ENCODE assay signal across 8 cellular contexts in the genomic region with DNA sequence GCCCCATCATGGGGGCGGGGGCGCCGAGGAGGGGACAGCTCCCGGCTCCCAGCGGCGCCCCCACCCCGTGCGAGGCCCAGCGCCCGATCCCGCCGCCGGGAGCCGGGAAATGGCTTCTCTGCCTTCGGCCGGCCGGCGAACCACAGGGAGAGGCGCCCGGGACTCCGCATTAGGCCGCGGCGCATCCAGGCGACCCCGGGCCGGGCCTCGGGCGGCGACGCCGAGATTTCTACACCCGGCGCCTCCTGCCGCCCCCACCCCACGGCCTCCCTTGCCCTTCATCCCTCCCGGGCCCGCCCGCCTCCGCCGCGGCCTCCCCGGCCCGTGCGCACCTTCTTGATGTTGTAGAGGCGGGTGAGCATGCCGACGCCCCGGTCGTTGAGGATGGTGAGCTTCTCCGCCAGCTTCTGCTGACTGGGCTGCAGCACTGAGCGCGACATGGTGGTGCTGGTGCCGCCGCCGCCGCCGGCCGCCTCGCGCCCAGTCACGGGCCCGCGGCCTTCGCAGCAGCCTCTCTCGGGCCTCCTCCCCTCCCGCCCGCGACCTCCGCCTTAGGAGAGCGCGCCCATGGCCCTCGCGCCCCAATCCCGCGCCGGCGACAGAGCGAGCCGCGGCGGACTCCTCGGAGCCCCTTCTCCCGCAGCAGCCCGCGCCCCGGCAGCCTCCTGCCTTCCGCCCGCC. TPM values are rescaled to one million over a fixed set of nuclear protein-coding genes. Genes with fewer than 3 reads are reported as not detected.
DNase-seq lines count a peak whose midpoint lies in the region; ATAC-seq, FAIRE-seq and TF ChIP-seq lines count a peak whose summit lies in the region.

No MANE protein-coding gene starts in this region.

- peak; percentile 18 for DNase-seq in D721Med (ENCODE audit: insufficient read length, low spot score)
- peak; percentile 51 for DNase-seq in WTC11 (ENCODE audit: low spot score)
- DNase-seq in dorsolateral prefrontal cortex, result peak in 8 of 10 donors; percentile 14 to 71 (median 48)
- peak; percentile 29 for DNase-seq in lung (ENCODE audit: low spot score)
- DNase-seq in stimulated activated CD8-positive, alpha-beta memory T cell treated with anti-CD3 and anti-CD28 coated beads, Interleukin-15, amount 100 ng/mL, for 4 hours (ENCODE audit: low read depth in 2 of 2), result peak; percentile 0 to 1
- DNase-seq in SIG-M5 treated with dmso at 0.1 percent for 504 hours (lab: John Stamatoyannopoulos, UW; ENCODE audit: unreplicated experiment), result no peak

- CTCF ChIA-PET in WTC11 (lab: Charles Lee), result interaction anchor here (1.0 to 1.4 kb wide), 2 partner anchors 33 to 41 kb away, joined by 4 to 6 read pairs; a partner anchor contains a TSS

- peak overlapping the region; percentile 91 for H3K4me3 Mint-ChIP-seq in WTC11

- POLR2A ChIA-PET in WTC11 (lab: Charles Lee), result interaction anchor here (0.6 kb wide), 2 partner anchors 41 to 87 kb away, joined by 3 read pairs; no protein-coding TSS in a partner anchor

- H3K9me3 ChIP-seq in lung (ENCODE audit: control insufficient read depth in 2 of 2, insufficient read depth in 1 of 2, low read length in 1 of 2), result no peaks in the 10 kb centered on the region

- peak overlapping the region; percentile 58 to 99 (median 95) for H3K27ac ChIP-seq in dorsolateral prefrontal cortex
- peak overlapping the region; percentile 96 to 100 for H3K27ac ChIP-seq in lung (ENCODE audit: low read depth in 1 of 2, low read length in 1 of 2)

- no peaks in the 10 kb centered on the region for H3K36me3 Mint-ChIP-seq in WTC11

- no peaks in the 10 kb centered on the region for H3K36me3 ChIP-seq in lung (ENCODE audit: control insufficient read depth in 2 of 2, insufficient read depth in 2 of 2, low read length in 2 of 2)

- H3K27me3 Mint-ChIP-seq in WTC11 (ENCODE audit: low read depth), result no peaks in the 10 kb centered on the region

- intact Hi-C loops in dorsolateral prefrontal cortex (cut with DNase I), result loop anchor here (2.0 to 5.0 kb wide), 3 partner anchors 41 to 277 kb away; a partner anchor contains a TSS

- peak overlapping the region; percentile 52 to 93 (median 81) for H3K4me3 ChIP-seq in dorsolateral prefrontal cortex
- peak overlapping the region; percentile 74 for H3K4me3 ChIP-seq in lung

- H3K27ac Mint-ChIP-seq in WTC11, result peak overlapping the region; percentile 92; the same call in 1 of the 2 replicates

- 1% methylated on average over 70 to 89 of the region's 89 CpGs for WGBS in lung, 2 donors

- H3K9me3 Mint-ChIP-seq in WTC11, result no peaks in the 10 kb centered on the region

- H3K4me1 Mint-ChIP-seq in WTC11, result peaks cover 51% of the 10 kb centered on the region

- H3K27me3 ChIP-seq in dorsolateral prefrontal cortex (no peaks in the 10 kb centered on the region), lung (ENCODE audit: control insufficient read depth, insufficient read depth) (no peaks in the 10 kb centered on the region)

- peak; percentile 43 for ATAC-seq in GM19438 (IDR thresholded peaks at IDR 0.05; ENCODE audit: low read depth, unreplicated experiment)
- peak; percentile 29 for ATAC-seq in HG03457 (IDR thresholded peaks at IDR 0.05; ENCODE audit: unreplicated experiment)
- peak; percentile 35 for ATAC-seq in WTC11
- ATAC-seq in lung (ENCODE audit: insufficient read depth, low FRiP score), result peak; percentile 62

- TF ChIP-seq CTCF in D721Med (IDR thresholded peaks at IDR 0.05; ENCODE audit: insufficient read depth, missing control alignments) (no peak), WTC11 (IDR thresholded peaks at IDR 0.05) (no peak), dorsolateral prefrontal cortex (IDR thresholded peaks at IDR 0.05 in 54 of 56, conservative IDR thresholded peaks at IDR 0.05 in 2 of 56; ENCODE audit: low read depth in 1 of 56, partially characterized antibody in 56 of 56) (no peak), lung (IDR thresholded peaks at IDR 0.05; ENCODE audit: control extremely low read depth, extremely low read depth) (no peak)

- no peak for FAIRE-seq in D721Med (lab: Jason Lieb, UNC)

- peaks cover under 1 to 9% of the 10 kb centered on the region in 2 donors for H3K4me1 ChIP-seq in lung (ENCODE audit: control insufficient read depth in 2 of 2, insufficient read depth in 2 of 2, low read length in 2 of 2)

TF ChIP-seq in WTC11, 78 proteins besides CTCF, POLR2A, EP300 and RAD21 (continues in another document):
- no peak for TF ChIP-seq SOX15 (CRISPR knock-in tag; IDR thresholded peaks at IDR 0.05)
- TF ChIP-seq, protein P1, sequence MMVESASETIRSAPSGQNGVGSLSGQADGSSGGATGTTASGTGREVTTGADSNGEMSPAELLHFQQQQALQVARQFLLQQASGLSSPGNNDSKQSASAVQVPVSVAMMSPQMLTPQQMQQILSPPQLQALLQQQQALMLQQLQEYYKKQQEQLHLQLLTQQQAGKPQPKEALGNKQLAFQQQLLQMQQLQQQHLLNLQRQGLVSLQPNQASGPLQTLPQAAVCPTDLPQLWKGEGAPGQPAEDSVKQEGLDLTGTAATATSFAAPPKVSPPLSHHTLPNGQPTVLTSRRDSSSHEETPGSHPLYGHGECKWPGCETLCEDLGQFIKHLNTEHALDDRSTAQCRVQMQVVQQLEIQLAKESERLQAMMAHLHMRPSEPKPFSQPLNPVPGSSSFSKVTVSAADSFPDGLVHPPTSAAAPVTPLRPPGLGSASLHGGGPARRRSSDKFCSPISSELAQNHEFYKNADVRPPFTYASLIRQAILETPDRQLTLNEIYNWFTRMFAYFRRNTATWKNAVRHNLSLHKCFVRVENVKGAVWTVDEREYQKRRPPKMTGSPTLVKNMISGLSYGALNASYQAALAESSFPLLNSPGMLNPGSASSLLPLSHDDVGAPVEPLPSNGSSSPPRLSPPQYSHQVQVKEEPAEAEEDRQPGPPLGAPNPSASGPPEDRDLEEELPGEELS (CRISPR knock-in tag; IDR thresholded peaks at IDR 0.05), result peak; percentile 20; the same call in 1 of the 2 replicates
- TF ChIP-seq, protein P2, sequence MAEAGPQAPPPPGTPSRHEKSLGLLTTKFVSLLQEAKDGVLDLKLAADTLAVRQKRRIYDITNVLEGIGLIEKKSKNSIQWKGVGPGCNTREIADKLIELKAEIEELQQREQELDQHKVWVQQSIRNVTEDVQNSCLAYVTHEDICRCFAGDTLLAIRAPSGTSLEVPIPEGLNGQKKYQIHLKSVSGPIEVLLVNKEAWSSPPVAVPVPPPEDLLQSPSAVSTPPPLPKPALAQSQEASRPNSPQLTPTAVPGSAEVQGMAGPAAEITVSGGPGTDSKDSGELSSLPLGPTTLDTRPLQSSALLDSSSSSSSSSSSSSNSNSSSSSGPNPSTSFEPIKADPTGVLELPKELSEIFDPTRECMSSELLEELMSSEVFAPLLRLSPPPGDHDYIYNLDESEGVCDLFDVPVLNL (CRISPR knock-in tag; IDR thresholded peaks at IDR 0.05; ENCODE audit: borderline replicate concordance, low read depth), result 0 out of 2 replicates have a peak, but pooled peaks have one; percentile 22
- TF ChIP-seq, protein P3, sequence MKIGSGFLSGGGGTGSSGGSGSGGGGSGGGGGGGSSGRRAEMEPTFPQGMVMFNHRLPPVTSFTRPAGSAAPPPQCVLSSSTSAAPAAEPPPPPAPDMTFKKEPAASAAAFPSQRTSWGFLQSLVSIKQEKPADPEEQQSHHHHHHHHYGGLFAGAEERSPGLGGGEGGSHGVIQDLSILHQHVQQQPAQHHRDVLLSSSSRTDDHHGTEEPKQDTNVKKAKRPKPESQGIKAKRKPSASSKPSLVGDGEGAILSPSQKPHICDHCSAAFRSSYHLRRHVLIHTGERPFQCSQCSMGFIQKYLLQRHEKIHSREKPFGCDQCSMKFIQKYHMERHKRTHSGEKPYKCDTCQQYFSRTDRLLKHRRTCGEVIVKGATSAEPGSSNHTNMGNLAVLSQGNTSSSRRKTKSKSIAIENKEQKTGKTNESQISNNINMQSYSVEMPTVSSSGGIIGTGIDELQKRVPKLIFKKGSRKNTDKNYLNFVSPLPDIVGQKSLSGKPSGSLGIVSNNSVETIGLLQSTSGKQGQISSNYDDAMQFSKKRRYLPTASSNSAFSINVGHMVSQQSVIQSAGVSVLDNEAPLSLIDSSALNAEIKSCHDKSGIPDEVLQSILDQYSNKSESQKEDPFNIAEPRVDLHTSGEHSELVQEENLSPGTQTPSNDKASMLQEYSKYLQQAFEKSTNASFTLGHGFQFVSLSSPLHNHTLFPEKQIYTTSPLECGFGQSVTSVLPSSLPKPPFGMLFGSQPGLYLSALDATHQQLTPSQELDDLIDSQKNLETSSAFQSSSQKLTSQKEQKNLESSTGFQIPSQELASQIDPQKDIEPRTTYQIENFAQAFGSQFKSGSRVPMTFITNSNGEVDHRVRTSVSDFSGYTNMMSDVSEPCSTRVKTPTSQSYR (CRISPR knock-in tag; IDR thresholded peaks at IDR 0.05), result peak; percentile 17; the same call in 1 of the 2 replicates
- TF ChIP-seq ZNF263 (CRISPR knock-in tag; IDR thresholded peaks at IDR 0.05; ENCODE audit: low read depth), result 0 out of 2 replicates have a peak, but pooled peaks have one; percentile 26
- TF ChIP-seq, protein P4, sequence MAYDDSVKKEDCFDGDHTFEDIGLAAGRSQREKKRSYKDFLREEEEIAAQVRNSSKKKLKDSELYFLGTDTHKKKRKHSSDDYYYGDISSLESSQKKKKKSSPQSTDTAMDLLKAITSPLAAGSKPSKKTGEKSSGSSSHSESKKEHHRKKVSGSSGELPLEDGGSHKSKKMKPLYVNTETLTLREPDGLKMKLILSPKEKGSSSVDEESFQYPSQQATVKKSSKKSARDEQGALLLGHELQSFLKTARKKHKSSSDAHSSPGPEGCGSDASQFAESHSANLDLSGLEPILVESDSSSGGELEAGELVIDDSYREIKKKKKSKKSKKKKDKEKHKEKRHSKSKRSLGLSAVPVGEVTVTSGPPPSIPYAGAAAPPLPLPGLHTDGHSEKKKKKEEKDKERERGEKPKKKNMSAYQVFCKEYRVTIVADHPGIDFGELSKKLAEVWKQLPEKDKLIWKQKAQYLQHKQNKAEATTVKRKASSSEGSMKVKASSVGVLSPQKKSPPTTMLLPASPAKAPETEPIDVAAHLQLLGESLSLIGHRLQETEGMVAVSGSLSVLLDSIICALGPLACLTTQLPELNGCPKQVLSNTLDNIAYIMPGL (CRISPR knock-in tag; IDR thresholded peaks at IDR 0.05), result peak; percentile 79; the same call in 1 of the 2 replicates
- TF ChIP-seq ATF1 (CRISPR knock-in tag; IDR thresholded peaks at IDR 0.05), result peak; percentile 77; the same call in 1 of the 2 replicates

RNA-seq across cellular contexts. Expression of a gene that starts 0.5 kb away (rescaled TPM):
- total RNA-seq in WTC11 (2021) (148 to 173 TPM (median 149 TPM) in 3 replicates), dorsolateral prefrontal cortex (100 to 1,000 TPM; 121 to 310 (median 210) TPM), lung (100 to 1,000 TPM in 1 of 2 donors, 10 to 100 TPM in 1; 93.7 to 194 TPM)
- polyA plus RNA-seq in lung, result 10 to 100 TPM; 36.4 to 52.5 TPM

RNA-seq across cellular contexts. Expression of a gene that starts 40.7 kb away (rescaled TPM):
- total RNA-seq in WTC11 (2021) (3.4 to 3.9 TPM (median 3.5 TPM) in 3 replicates), dorsolateral prefrontal cortex (10 to 100 TPM in 82 of 120 experiments, 1 to 10 TPM in 38; 5.2 to 20.4 (median 11.3) TPM), lung (1 to 10 TPM; 4.8 to 8.8 TPM)
- 1 to 10 TPM in 1 of 2 donors, under 1 TPM in 1; 0.70 to 1.0 TPM for polyA plus RNA-seq in lung
